In genomic region chr20:59939879-59940128, GRCh38 we compare ENCODE assay signal across 8 cellular contexts. TPM values are rescaled to one million over a fixed set of nuclear protein-coding genes. Genes with fewer than 3 reads are reported as not detected.
DNase-seq lines count a peak whose midpoint lies in the region; ATAC-seq, FAIRE-seq and TF ChIP-seq lines count a peak whose summit lies in the region.

No MANE protein-coding gene starts in this region.

- no peak for TF ChIP-seq CTCF in HFFc6 (IDR thresholded peaks at IDR 0.05)
- no peak for TF ChIP-seq CTCF in OCI-LY3 (IDR thresholded peaks at IDR 0.05; ENCODE audit: low read depth, low read length)
- TF ChIP-seq CTCF in endothelial cell of umbilical vein (IDR thresholded peaks at IDR 0.05; ENCODE audit: extremely low read depth in 1 of 2, insufficient read depth in 1 of 2, low read depth in 1 of 2, low read length in 2 of 2): no peak
- no peak for TF ChIP-seq CTCF in neural progenitor cell (IDR thresholded peaks at IDR 0.05)

- no peak for DNase-seq in HFFc6
- no peak for DNase-seq in endothelial cell of umbilical vein (ENCODE audit: low read depth, low spot score)
- DNase-seq in neural progenitor cell (ENCODE audit: low spot score): no peak
- no peak for DNase-seq in NCI-H82 treated with DMSO at 0.1 percent for 48 hours (lab: John Stamatoyannopoulos, UW; ENCODE audit: unreplicated experiment)
- no peak for DNase-seq in Kasumi-1 (lab: John Stamatoyannopoulos, UW)
- DNase-seq in H54 (ENCODE audit: insufficient read length, low spot score): no peak

- peaks cover 7% of the 10 kb centered on the region; the same call in 1 of the 2 replicates for H3K9me3 Mint-ChIP-seq in HFFc6
- no peaks in the 10 kb centered on the region for H3K9me3 Mint-ChIP-seq in neural progenitor cell

- FAIRE-seq in endothelial cell of umbilical vein (lab: Jason Lieb, UNC): no peak
- no peak for FAIRE-seq in H54 (lab: Jason Lieb, UNC)

- peak overlapping the region; percentile 99 for H2AFZ ChIP-seq in OCI-LY3 (ENCODE audit: low read depth, low read length)
- H2AFZ ChIP-seq in endothelial cell of umbilical vein (ENCODE audit: low read depth, low read length): peak overlapping the region; percentile 98
- peak overlapping the region; percentile 54 for H2AFZ ChIP-seq in neural progenitor cell (replicated peaks)

- H3K4me3 Mint-ChIP-seq in HFFc6 (peak overlapping the region; percentile 94), neural progenitor cell (peak overlapping the region; percentile 95)

- H3K27me3 ChIP-seq in OCI-LY3 (ENCODE audit: low read depth, low read length): no peaks in the 10 kb centered on the region
- no peaks in the 10 kb centered on the region for H3K27me3 ChIP-seq in endothelial cell of umbilical vein (ENCODE audit: control insufficient read depth in 2 of 2, insufficient read depth in 2 of 2, low read length in 2 of 2)
- H3K27me3 ChIP-seq in neural progenitor cell: peaks cover 53% of the 10 kb centered on the region

- peaks cover 8% of the 10 kb centered on the region for H3K4me1 ChIP-seq in OCI-LY3 (ENCODE audit: low read length)
- H3K4me1 ChIP-seq in endothelial cell of umbilical vein (ENCODE audit: control insufficient read depth, extremely low read depth, insufficient read depth, low read length): peaks cover 13% of the 10 kb centered on the region
- peaks cover 9% of the 10 kb centered on the region for H3K4me1 ChIP-seq in neural progenitor cell

- no peaks in the 10 kb centered on the region for H3K9me1 ChIP-seq in endothelial cell of umbilical vein (replicated peaks; ENCODE audit: control insufficient read depth, extremely low read depth, insufficient read depth, low read length)

- TF ChIP-seq POLR2A in endothelial cell of umbilical vein (IDR thresholded peaks at IDR 0.05; ENCODE audit: low read depth, low read length) (no peak), H54 (IDR thresholded peaks at IDR 0.05; ENCODE audit: low read depth, low read length) (no peak)

- peaks cover 9% of the 10 kb centered on the region for H3K79me2 ChIP-seq in OCI-LY3 (ENCODE audit: low read length)
- H3K79me2 ChIP-seq in endothelial cell of umbilical vein (ENCODE audit: control insufficient read depth, insufficient read depth, low read length): peaks cover 6% of the 10 kb centered on the region
- H3K79me2 ChIP-seq in neural progenitor cell (ENCODE audit: low read depth): no peaks in the 10 kb centered on the region

- intact Hi-C loops in endothelial cell of umbilical vein (cut with micrococcal nuclease): loop anchor here (10.0 kb wide), 1 partner anchor 925 kb away; the partner anchor contains the start of gene TUBB1

- H3K4me1 Mint-ChIP-seq in HFFc6 (ENCODE audit: low read depth) (peaks cover 47% of the 10 kb centered on the region), neural progenitor cell (peaks cover 36% of the 10 kb centered on the region)

- H3K9ac ChIP-seq in OCI-LY3 (ENCODE audit: low read length) (peak overlapping the region; percentile 92), endothelial cell of umbilical vein (replicated peaks; ENCODE audit: extremely low read depth, insufficient read depth, low read length) (peak overlapping the region; percentile 91), neural progenitor cell (no peak overlapping the region)

- dilution Hi-C loops in endothelial cell of umbilical vein (cut with MboI; ENCODE audit: extremely low pct_ligation_motif_present, low sequenced_read_pairs): no loop called here

- H3K4me3 ChIP-seq in OCI-LY3 (ENCODE audit: low read length) (peak overlapping the region; percentile 86), endothelial cell of umbilical vein (replicated peaks in 1 of 3; ENCODE audit: insufficient read depth in 1 of 3, low read depth in 1 of 3, low read length in 3 of 3) (peak overlapping the region; percentile 60 to 87 (median 85)), neural progenitor cell (peak overlapping the region; percentile 50)

- H3K4me2 ChIP-seq in OCI-LY3 (ENCODE audit: low read length) (peak overlapping the region; percentile 90), endothelial cell of umbilical vein (ENCODE audit: insufficient read depth, low read length) (peak overlapping the region; percentile 84), neural progenitor cell (peak overlapping the region; percentile 71)

- no peaks in the 10 kb centered on the region for H3K9me3 ChIP-seq in OCI-LY3 (ENCODE audit: insufficient read depth, low read length)
- H3K9me3 ChIP-seq in endothelial cell of umbilical vein (replicated peaks; ENCODE audit: control insufficient read depth, insufficient read depth, low read length): no peaks in the 10 kb centered on the region
- H3K9me3 ChIP-seq in neural progenitor cell (ENCODE audit: low read depth): no peaks in the 10 kb centered on the region

- H4K20me1 ChIP-seq in OCI-LY3 (ENCODE audit: insufficient read depth, low read length) (no peaks in the 10 kb centered on the region), endothelial cell of umbilical vein (replicated peaks; ENCODE audit: control insufficient read depth, extremely low read depth, insufficient read depth, low read length) (no peaks in the 10 kb centered on the region), neural progenitor cell (ENCODE audit: low read depth) (no peaks in the 10 kb centered on the region)

- BruUV-seq in endothelial cell of umbilical vein (replicated peaks; lab: Mats Ljungman, UMichigan): no TSS peak

- H3K27me3 Mint-ChIP-seq in HFFc6 (ENCODE audit: insufficient read depth) (0 out of 2 replicates have a peak, but pooled peaks cover 2% of the 10 kb centered on the region), neural progenitor cell (ENCODE audit: insufficient read depth, low read depth) (no peaks in the 10 kb centered on the region)

- ATAC-seq in GM18511 (IDR thresholded peaks at IDR 0.05; ENCODE audit: unreplicated experiment): peak; percentile 48

- peaks cover 17% of the 10 kb centered on the region for H3F3A ChIP-seq in neural progenitor cell (ENCODE audit: low read depth)

- H3K27ac ChIP-seq in OCI-LY3 (ENCODE audit: low read length) (peak overlapping the region; percentile 18; the same call in 1 of the 2 replicates), endothelial cell of umbilical vein (ENCODE audit: insufficient read depth, low read depth, low read length) (peak overlapping the region; percentile 61), neural progenitor cell (no peak overlapping the region)

- H3K36me3 Mint-ChIP-seq in HFFc6 (ENCODE audit: low read depth): peaks cover 20% of the 10 kb centered on the region
- H3K36me3 Mint-ChIP-seq in neural progenitor cell: peaks cover 11% of the 10 kb centered on the region

- H3K36me3 ChIP-seq in OCI-LY3 (replicated peaks; ENCODE audit: low read depth, low read length) (peaks cover 14% of the 10 kb centered on the region), endothelial cell of umbilical vein (ENCODE audit: control insufficient read depth in 2 of 2, extremely low read depth in 1 of 2, insufficient read depth in 2 of 2, low read length in 2 of 2) (peaks cover 5 to 8% of the 10 kb centered on the region in 2 experiments), neural progenitor cell (no peaks in the 10 kb centered on the region)

- POLR2A ChIA-PET in endothelial cell of umbilical vein (lab: Charles Lee): interaction anchor here (0.6 kb wide), 1 partner anchor 1291 kb away, joined by 3 read pairs; no protein-coding TSS in a partner anchor

- CTCF ChIA-PET in endothelial cell of umbilical vein (lab: Charles Lee): interaction anchor here (1.1 to 2.0 kb wide), 7 partner anchors 8 to 1956 kb away, joined by 3 to 9 read pairs (median 4); no protein-coding TSS in a partner anchor

- H3K27ac Mint-ChIP-seq in HFFc6 (peak overlapping the region; percentile 91), neural progenitor cell (no peak overlapping the region)

RNA-seq across cellular contexts. Expression of gene PPP1R3D, which starts 0.3 kb away (rescaled TPM):
- 1 to 10 TPM; 5.6 to 6.8 (median 6.2) TPM for total RNA-seq in HFFc6 (2021; fragmentation: NEBNext Ultra II Directional; extraction: Animal tissue kit (Norgen Biotek cat#: 25700))
- total RNA-seq in endothelial cell of umbilical vein: 4.9 and 5.2 TPM in 2 replicates
- polyA plus RNA-seq in endothelial cell of umbilical vein: 1.7 and 2.3 TPM in 2 replicates
- 1.2 and 1.4 TPM in 2 replicates for polyA plus RNA-seq in endothelial cell of umbilical vein (2011; cell fraction: cytosol; rRNA removed)
- polyA plus RNA-seq in endothelial cell of umbilical vein (2011; cell fraction: nucleus; rRNA removed): 1.1 and 1.3 TPM in 2 replicates
- 3.3 and 3.6 TPM in 2 replicates for polyA plus RNA-seq in endothelial cell of umbilical vein (2012)
- 3.5 and 3.8 TPM in 2 replicates for polyA minus RNA-seq in endothelial cell of umbilical vein
- polyA minus RNA-seq in endothelial cell of umbilical vein (2011; cell fraction: cytosol; rRNA and poly(A)+ RNA removed): 2.2 TPM
- polyA minus RNA-seq in endothelial cell of umbilical vein (2011; cell fraction: nucleus; rRNA and poly(A)+ RNA removed): 2.9 and 4.0 TPM in 2 replicates
- 0.28 and 0.30 TPM in 2 replicates for total RNA-seq in neural progenitor cell (ENCODE audit: low replicate concordance)

RNA-seq across cellular contexts. Expression of gene FAM217B, which starts 0.4 kb away (rescaled TPM):
- 10 to 100 TPM; 16.6 to 20.0 (median 18.6) TPM for total RNA-seq in HFFc6 (2021; fragmentation: NEBNext Ultra II Directional; extraction: Animal tissue kit (Norgen Biotek cat#: 25700))
- 8.2 and 9.9 TPM in 2 replicates for total RNA-seq in endothelial cell of umbilical vein
- polyA plus RNA-seq in endothelial cell of umbilical vein: 2.1 and 2.7 TPM in 2 replicates
- 2.8 and 3.0 TPM in 2 replicates for polyA plus RNA-seq in endothelial cell of umbilical vein (2011; cell fraction: cytosol; rRNA removed)
- polyA plus RNA-seq in endothelial cell of umbilical vein (2011; cell fraction: nucleus; rRNA removed): 3.5 and 7.1 TPM in 2 replicates
- 3.2 and 4.9 TPM in 2 replicates for polyA plus RNA-seq in endothelial cell of umbilical vein (2012)
- 3.2 and 3.4 TPM in 2 replicates for polyA minus RNA-seq in endothelial cell of umbilical vein
- 4.5 TPM for polyA minus RNA-seq in endothelial cell of umbilical vein (2011; cell fraction: cytosol; rRNA and poly(A)+ RNA removed)
- 3.7 and 5.5 TPM in 2 replicates for polyA minus RNA-seq in endothelial cell of umbilical vein (2011; cell fraction: nucleus; rRNA and poly(A)+ RNA removed)
- total RNA-seq in neural progenitor cell (ENCODE audit: low replicate concordance): 4.5 and 5.8 TPM in 2 replicates

RNA-seq across cellular contexts. Expression of gene SYCP2, which starts 6.4 kb away (rescaled TPM):
- total RNA-seq in HFFc6 (2021; fragmentation: NEBNext Ultra II Directional; extraction: Animal tissue kit (Norgen Biotek cat#: 25700)): 1 to 10 TPM in 1 of 6 experiments, under 1 TPM in 5; 0.23 to 1.1 (median 0.56) TPM
- total RNA-seq in endothelial cell of umbilical vein (0.35 and 0.67 TPM in 2 replicates), neural progenitor cell (ENCODE audit: low replicate concordance) (0.06 and 0.88 TPM in 2 replicates)
- 0.03 and 0.07 TPM in 2 replicates for polyA plus RNA-seq in endothelial cell of umbilical vein
- polyA plus RNA-seq in endothelial cell of umbilical vein (2011; cell fraction: cytosol; rRNA removed): 0.03 and 0.06 TPM in 2 replicates
- 1.1 and 1.9 TPM in 2 replicates for polyA plus RNA-seq in endothelial cell of umbilical vein (2011; cell fraction: nucleus; rRNA removed)
- polyA plus RNA-seq in endothelial cell of umbilical vein (2012): 0.04 and 0.30 TPM in 2 replicates
- 0.66 TPM in 1 of 2 replicates, not detected in the other for polyA minus RNA-seq in endothelial cell of umbilical vein
- polyA minus RNA-seq in endothelial cell of umbilical vein (2011; cell fraction: cytosol; rRNA and poly(A)+ RNA removed): not detected
- polyA minus RNA-seq in endothelial cell of umbilical vein (2011; cell fraction: nucleus; rRNA and poly(A)+ RNA removed): 0.72 and 1.0 TPM in 2 replicates

RNA-seq across cellular contexts. Expression of gene CDH26, which starts 18.4 kb away (rescaled TPM):
- total RNA-seq in HFFc6 (2021; fragmentation: NEBNext Ultra II Directional; extraction: Animal tissue kit (Norgen Biotek cat#: 25700)): under 1 TPM in 2 of 6 experiments, not detected in 4; 0.17 to 0.27 TPM
- total RNA-seq in endothelial cell of umbilical vein: not detected in 2 replicates
- 0.01 and 0.03 TPM in 2 replicates for polyA plus RNA-seq in endothelial cell of umbilical vein
- polyA plus RNA-seq in endothelial cell of umbilical vein (2011; cell fraction: cytosol; rRNA removed): 0.03 and 0.09 TPM in 2 replicates
- polyA plus RNA-seq in endothelial cell of umbilical vein (2011; cell fraction: nucleus; rRNA removed): 0.43 and 0.70 TPM in 2 replicates
- 0.11 and 0.13 TPM in 2 replicates for polyA plus RNA-seq in endothelial cell of umbilical vein (2012)
- polyA minus RNA-seq in endothelial cell of umbilical vein: 0.15 and 0.22 TPM in 2 replicates
- polyA minus RNA-seq in endothelial cell of umbilical vein (2011; cell fraction: cytosol; rRNA and poly(A)+ RNA removed): not detected
- polyA minus RNA-seq in endothelial cell of umbilical vein (2011; cell fraction: nucleus; rRNA and poly(A)+ RNA removed): 0.38 and 0.53 TPM in 2 replicates
- 0.09 TPM in 1 of 2 replicates, not detected in the other for total RNA-seq in neural progenitor cell (ENCODE audit: low replicate concordance)
